8 cellular contexts compared by ENCODE assay signal in genomic region chr6:16238057-16238657, GRCh38. TPM values are rescaled to one million over a fixed set of nuclear protein-coding genes. Genes with fewer than 3 reads are reported as not detected.
DNase-seq lines count a peak whose midpoint lies in the region; ATAC-seq and TF ChIP-seq lines count a peak whose summit lies in the region.

Gene GMPR, plus strand, starts transcription at chr6:16238587. Its CDS starts 107 bp downstream, at chr6:16238694.

- no peaks in the 10 kb centered on the region for H3K36me3 ChIP-seq in mucosa of rectum (ENCODE audit: control insufficient read depth in 2 of 2, insufficient read depth in 2 of 2, low read length in 2 of 2)

- no peaks in the 10 kb centered on the region for H3K27me3 ChIP-seq in mucosa of rectum (ENCODE audit: control insufficient read depth in 2 of 2, insufficient read depth in 2 of 2, low read length in 2 of 2)

- no peak for TF ChIP-seq CTCF in epithelial cell of proximal tubule (conservative IDR thresholded peaks at IDR 0.05; ENCODE audit: low read depth, low read length)

- peak within 1 kb of the TSS; percentile 42 to 67 for H3K9ac ChIP-seq in mucosa of rectum (ENCODE audit: low read depth in 1 of 2, low read length in 2 of 2)

- DNase-seq in NCI-H748 treated with DMSO at 0.1 percent for 48 hours (lab: John Stamatoyannopoulos, UW) (peak; percentile 49), activated T-cell treated with anti-CD3 and anti-CD28 coated beads for 4 hours (peak; percentile 57), epithelial cell of proximal tubule (ENCODE audit: low read depth) (no peak), NCI-H187 (lab: John Stamatoyannopoulos, UW) (no peak)
- peak; percentile 81 for DNase-seq in stimulated activated CD8-positive, alpha-beta memory T cell treated with anti-CD3 and anti-CD28 coated beads, Interleukin-4, amount 100 ng/mL, for 48 hours

- ATAC-seq in GM18498 (IDR thresholded peaks at IDR 0.05; ENCODE audit: unreplicated experiment) (peak; percentile 83), HG02763 (IDR thresholded peaks at IDR 0.05; ENCODE audit: unreplicated experiment) (peak; percentile 74)

- H3K4me3 ChIP-seq in epithelial cell of proximal tubule (ENCODE audit: low read depth, low read length) (peak within 1 kb of the TSS; percentile 78), mucosa of rectum (ENCODE audit: low read length in 2 of 2) (peak within 1 kb of the TSS; percentile 61 to 85)

- peaks cover 12 to 18% of the 10 kb centered on the region in 2 donors for H3K4me1 ChIP-seq in mucosa of rectum (ENCODE audit: control insufficient read depth in 2 of 2, insufficient read depth in 2 of 2, low read length in 2 of 2)

- H3K27ac ChIP-seq in mucosa of rectum (ENCODE audit: low read depth in 2 of 2, low read length in 2 of 2) = peak within 1 kb of the TSS in 1 of 2 donors; percentile 17

- no peaks in the 10 kb centered on the region for H3K9me3 ChIP-seq in mucosa of rectum (ENCODE audit: control insufficient read depth in 2 of 2, low read length in 2 of 2)

RNA-seq across cellular contexts. Expression of gene GMPR, which starts in this region (rescaled TPM):
- 0.81 and 1.2 TPM in 2 replicates for total RNA-seq in epithelial cell of proximal tubule

Comparison
In these comparisons a context has a peak if more than half of its experiments do, and no peak if none do; other contexts are left out.
1. DNase-seq: peak in NCI-H748 treated with DMSO at 0.1 percent for 48 hours (single experiment), activated T-cell treated with anti-CD3 and anti-CD28 coated beads for 4 hours (single experiment) and stimulated activated CD8-positive, alpha-beta memory T cell treated with anti-CD3 and anti-CD28 coated beads, Interleukin-4, amount 100 ng/mL, for 48 hours (single experiment); none in epithelial cell of proximal tubule (single experiment) and NCI-H187 (0 of 2).